1 cellular context compared by ENCODE assay signal in genomic region chr5:91383027-91383955, GRCh38.
TF ChIP-seq lines count a peak whose summit lies in the region.

A gene with protein sequence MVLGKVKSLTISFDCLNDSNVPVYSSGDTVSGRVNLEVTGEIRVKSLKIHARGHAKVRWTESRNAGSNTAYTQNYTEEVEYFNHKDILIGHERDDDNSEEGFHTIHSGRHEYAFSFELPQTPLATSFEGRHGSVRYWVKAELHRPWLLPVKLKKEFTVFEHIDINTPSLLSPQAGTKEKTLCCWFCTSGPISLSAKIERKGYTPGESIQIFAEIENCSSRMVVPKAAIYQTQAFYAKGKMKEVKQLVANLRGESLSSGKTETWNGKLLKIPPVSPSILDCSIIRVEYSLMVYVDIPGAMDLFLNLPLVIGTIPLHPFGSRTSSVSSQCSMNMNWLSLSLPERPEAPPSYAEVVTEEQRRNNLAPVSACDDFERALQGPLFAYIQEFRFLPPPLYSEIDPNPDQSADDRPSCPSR (minus strand): TSS chr5:91383317. CDS start chr5:91383092, 225 bp downstream.

TF ChIP-seq in K562, 482 proteins besides CTCF, POLR2A, EP300 and RAD21 (continued from another document and continues in another):
- TF ChIP-seq KAT8 (IDR thresholded peaks at IDR 0.05; ENCODE audit: low read depth) (no peak), ZNF253 (CRISPR knock-in tag; conservative IDR thresholded peaks at IDR 0.05) (no peak), ZNF696 (CRISPR knock-in tag; conservative IDR thresholded peaks at IDR 0.05) (no peak), ZNF41 (CRISPR knock-in tag; conservative IDR thresholded peaks at IDR 0.05) (no peak), BCLAF1 (IDR thresholded peaks at IDR 0.05; ENCODE audit: borderline replicate concordance in 1 of 2, control insufficient read depth in 1 of 2, low read depth in 2 of 2, low read length in 1 of 2) (peak in 1 of 2 experiments; percentile 96; a peak in 2 of 4 replicates), HMBOX1 (IDR thresholded peaks at IDR 0.05) (peak; percentile 67; the same call in 1 of the 2 replicates), ZNF766 (CRISPR knock-in tag; conservative IDR thresholded peaks at IDR 0.05) (peak; percentile 93), THAP12 (CRISPR knock-in tag; IDR thresholded peaks at IDR 0.05) (peak; percentile 80), LEF1 (IDR thresholded peaks at IDR 0.05) (peak; percentile 51; the same call in 1 of the 2 replicates), RBM22 (IDR thresholded peaks at IDR 0.05; ENCODE audit: low read depth, low read length, poor library complexity, severe bottlenecking) (no peak), CXXC5 (CRISPR knock-in tag; IDR thresholded peaks at IDR 0.05) (peak; percentile 82), ZBTB43 (CRISPR knock-in tag; IDR thresholded peaks at IDR 0.05) (no peak), TEAD2 (tag; IDR thresholded peaks at IDR 0.05) (no peak), ZNF224 (CRISPR knock-in tag; IDR thresholded peaks at IDR 0.05) (no peak), ARID4B (CRISPR knock-in tag; IDR thresholded peaks at IDR 0.05) (no peak; the same call in 1 of the 2 replicates), CBX2 (IDR thresholded peaks at IDR 0.05; ENCODE audit: insufficient read depth, low read length, poor library complexity, severe bottlenecking) (no peak), RHOXF2B (CRISPR knock-in tag; conservative IDR thresholded peaks at IDR 0.05) (no peak), ERF (CRISPR knock-in tag; IDR thresholded peaks at IDR 0.05) (no peak; the same call in 1 of the 2 replicates), TCFL5 (CRISPR knock-in tag; conservative IDR thresholded peaks at IDR 0.05) (no peak), FOXJ2 (tag; IDR thresholded peaks at IDR 0.05) (no peak), MAZ (CRISPR knock-in tag; conservative IDR thresholded peaks at IDR 0.05 in 1 of 2, IDR thresholded peaks at IDR 0.05 in 1 of 2) (peak; percentile 88 to 97), HMGN3 (IDR thresholded peaks at IDR 0.05; ENCODE audit: borderline replicate concordance, extremely low read depth, insufficient read length, low read depth, low read length) (peak; percentile 72), EGR1 (conservative IDR thresholded peaks at IDR 0.05) (no peak), PHTF2 (CRISPR knock-in tag; IDR thresholded peaks at IDR 0.05) (peak; percentile 77; the same call in 1 of the 2 replicates), MED1 (CRISPR knock-in tag; IDR thresholded peaks at IDR 0.05; ENCODE audit: borderline replicate concordance) (peak; percentile 69; the same call in 1 of the 2 replicates), HDGF (IDR thresholded peaks at IDR 0.05) (no peak), PKNOX1 (IDR thresholded peaks at IDR 0.05) (no peak), KDM1A (IDR thresholded peaks at IDR 0.05) (no peak), SREBF2 (CRISPR knock-in tag; IDR thresholded peaks at IDR 0.05) (no peak), ETS1 (conservative IDR thresholded peaks at IDR 0.05; ENCODE audit: control insufficient read depth, low read depth, low read length) (peak; percentile 73), NR2C1 (IDR thresholded peaks at IDR 0.05) (peak; percentile 21), NR2C1 (tag; IDR thresholded peaks at IDR 0.05) (no peak; the same call in 1 of the 2 replicates), SAFB2 (IDR thresholded peaks at IDR 0.05; ENCODE audit: borderline replicate concordance, low read depth, low read length, severe bottlenecking) (no peak), SMARCC2 (IDR thresholded peaks at IDR 0.05; ENCODE audit: low read depth) (no peak), WHSC1 (IDR thresholded peaks at IDR 0.05; ENCODE audit: low read length) (no peak), ZSCAN29 (IDR thresholded peaks at IDR 0.05) (peak; percentile 41; the same call in 1 of the 2 replicates), NONO (IDR thresholded peaks at IDR 0.05; ENCODE audit: low read depth in 2 of 2, low read length in 1 of 2) (peak; percentile 68 to 88; a peak in 2 of 4 replicates), RBM14 (IDR thresholded peaks at IDR 0.05; ENCODE audit: borderline replicate concordance, insufficient read depth, low read depth, low read length) (no peak), FUS (optimal IDR thresholded peaks at IDR 0.05; ENCODE audit: low read depth, low read length) (no peak)
- TF ChIP-seq, protein P1, sequence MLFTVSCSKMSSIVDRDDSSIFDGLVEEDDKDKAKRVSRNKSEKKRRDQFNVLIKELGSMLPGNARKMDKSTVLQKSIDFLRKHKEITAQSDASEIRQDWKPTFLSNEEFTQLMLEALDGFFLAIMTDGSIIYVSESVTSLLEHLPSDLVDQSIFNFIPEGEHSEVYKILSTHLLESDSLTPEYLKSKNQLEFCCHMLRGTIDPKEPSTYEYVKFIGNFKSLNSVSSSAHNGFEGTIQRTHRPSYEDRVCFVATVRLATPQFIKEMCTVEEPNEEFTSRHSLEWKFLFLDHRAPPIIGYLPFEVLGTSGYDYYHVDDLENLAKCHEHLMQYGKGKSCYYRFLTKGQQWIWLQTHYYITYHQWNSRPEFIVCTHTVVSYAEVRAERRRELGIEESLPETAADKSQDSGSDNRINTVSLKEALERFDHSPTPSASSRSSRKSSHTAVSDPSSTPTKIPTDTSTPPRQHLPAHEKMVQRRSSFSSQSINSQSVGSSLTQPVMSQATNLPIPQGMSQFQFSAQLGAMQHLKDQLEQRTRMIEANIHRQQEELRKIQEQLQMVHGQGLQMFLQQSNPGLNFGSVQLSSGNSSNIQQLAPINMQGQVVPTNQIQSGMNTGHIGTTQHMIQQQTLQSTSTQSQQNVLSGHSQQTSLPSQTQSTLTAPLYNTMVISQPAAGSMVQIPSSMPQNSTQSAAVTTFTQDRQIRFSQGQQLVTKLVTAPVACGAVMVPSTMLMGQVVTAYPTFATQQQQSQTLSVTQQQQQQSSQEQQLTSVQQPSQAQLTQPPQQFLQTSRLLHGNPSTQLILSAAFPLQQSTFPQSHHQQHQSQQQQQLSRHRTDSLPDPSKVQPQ (CRISPR knock-in tag; IDR thresholded peaks at IDR 0.05; ENCODE audit: borderline replicate concordance): no peak
- TF ChIP-seq, protein P2, sequence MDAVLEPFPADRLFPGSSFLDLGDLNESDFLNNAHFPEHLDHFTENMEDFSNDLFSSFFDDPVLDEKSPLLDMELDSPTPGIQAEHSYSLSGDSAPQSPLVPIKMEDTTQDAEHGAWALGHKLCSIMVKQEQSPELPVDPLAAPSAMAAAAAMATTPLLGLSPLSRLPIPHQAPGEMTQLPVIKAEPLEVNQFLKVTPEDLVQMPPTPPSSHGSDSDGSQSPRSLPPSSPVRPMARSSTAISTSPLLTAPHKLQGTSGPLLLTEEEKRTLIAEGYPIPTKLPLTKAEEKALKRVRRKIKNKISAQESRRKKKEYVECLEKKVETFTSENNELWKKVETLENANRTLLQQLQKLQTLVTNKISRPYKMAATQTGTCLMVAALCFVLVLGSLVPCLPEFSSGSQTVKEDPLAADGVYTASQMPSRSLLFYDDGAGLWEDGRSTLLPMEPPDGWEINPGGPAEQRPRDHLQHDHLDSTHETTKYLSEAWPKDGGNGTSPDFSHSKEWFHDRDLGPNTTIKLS (IDR thresholded peaks at IDR 0.05; ENCODE audit: borderline replicate concordance, low read depth): peak; percentile 68; the same call in 1 of the 2 replicates
